ENCODE assay signal across 26 cellular contexts in the genomic region with DNA sequence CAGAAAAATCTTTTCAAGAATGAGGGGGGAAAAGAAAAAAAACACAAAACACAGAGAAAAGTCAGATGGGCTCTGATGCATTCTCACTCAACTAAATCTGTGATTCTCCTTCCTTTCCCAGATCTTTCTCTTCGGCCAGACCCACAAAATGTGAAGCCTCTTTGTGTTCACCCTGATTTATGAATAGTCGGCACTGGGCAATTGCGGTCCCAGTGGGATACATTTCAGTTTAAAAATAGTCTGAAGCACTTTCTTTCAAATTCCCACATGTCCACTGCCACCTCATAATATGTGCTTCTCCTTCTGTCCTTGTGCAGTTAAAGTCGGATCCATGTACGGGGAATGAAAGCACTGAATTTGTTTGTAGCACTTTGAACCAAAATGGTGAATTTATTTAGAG.
DNase-seq lines count a peak whose midpoint lies in the region; ATAC-seq and TF ChIP-seq lines count a peak whose summit lies in the region.
"Had no signal": no experiment of that assay in that cellular context is flagged by ENCODE, and none has a peak within 500 bp of the region (broad histone marks: within the 10 kb centered on the region; RNA-seq: fewer than 3 reads in every experiment).

No MANE protein-coding gene starts in this region.

- no peak overlapping the region for H2BK5ac ChIP-seq in IMR-90 (ENCODE audit: low read depth, low read length, poor library complexity, severe bottlenecking)

- no TSS peak for BruUV-seq in IMR-90 (replicated peaks; lab: Mats Ljungman, UMichigan)
- no TSS peak for BruUV-seq in mammary epithelial cell (replicated peaks; lab: Mats Ljungman, UMichigan)

- peaks cover 30% of the 10 kb centered on the region for H3K9me3 ChIP-seq in BLaER1
- H3K9me3 ChIP-seq in IMR-90 (ENCODE audit: control insufficient read depth, insufficient read depth, low read length), result no peaks in the 10 kb centered on the region
- no peaks in the 10 kb centered on the region for H3K9me3 ChIP-seq in mammary epithelial cell (replicated peaks; ENCODE audit: insufficient read depth, low read length)
- H3K9me3 ChIP-seq in mesodermal cell (ENCODE audit: control insufficient read depth, low read length), result no peaks in the 10 kb centered on the region
- H3K9me3 ChIP-seq: body of pancreas, colonic mucosa, neutrophil had no signal

- peak overlapping the region; percentile 50 for H4K91ac ChIP-seq in IMR-90 (ENCODE audit: insufficient read depth, low read depth, low read length)

- peak overlapping the region; percentile 75 for H3K4me2 ChIP-seq in BLaER1
- no peak overlapping the region; the same call in 1 of the 2 replicates for H3K4me2 ChIP-seq in IMR-90 (ENCODE audit: low read depth, low read length)
- no peak overlapping the region for H3K4me2 ChIP-seq in mammary epithelial cell (ENCODE audit: insufficient read depth, low read depth, low read length)

- no peak for TF ChIP-seq POLR2A in IMR-90 (IDR thresholded peaks at IDR 0.05; ENCODE audit: low read depth, low read length)

- TF ChIP-seq RAD21 in IMR-90 (IDR thresholded peaks at IDR 0.05; ENCODE audit: low read length), result no peak

- no peaks in the 10 kb centered on the region for H3K27me3 Mint-ChIP-seq in activated T-helper 1 cell treated with anti-CD3 and anti-CD28 coated beads, Interleukin-12 subunit alpha, Interleukin-12 subunit beta, Interleukin-2, Interleukin-4 antibody, amounts not matched to agents 30 ng/mL and 10 ng/mL and 1 ng/mL, durations not matched to agents 14 hours and 24 hours and 36 hours (ENCODE audit: insufficient read depth)
- H3K27me3 Mint-ChIP-seq: activated naive CD8-positive, alpha-beta T cell treated with anti-CD3 and anti-CD28 coated beads, Interleukin-2, amount 10 ng/mL, durations not matched to agents 7 days and 5 days; effector memory CD8-positive, alpha-beta T cell; stimulated activated naive B cell treated with anti-CD40 and anti-IgM and Interleukin-4, amounts not matched to agents 10 μg/mL and 1 μg/mL and 100 μg/mL, for 72 hours had no signal

- no peak overlapping the region for H3K4me3 Mint-ChIP-seq in activated T-helper 1 cell treated with anti-CD3 and anti-CD28 coated beads, Interleukin-12 subunit alpha, Interleukin-12 subunit beta, Interleukin-2, Interleukin-4 antibody, amounts not matched to agents 30 ng/mL and 10 ng/mL and 1 ng/mL, durations not matched to agents 14 hours and 24 hours and 36 hours
- H3K4me3 Mint-ChIP-seq: activated naive CD8-positive, alpha-beta T cell treated with anti-CD3 and anti-CD28 coated beads, Interleukin-2, amount 10 ng/mL, durations not matched to agents 7 days and 5 days; effector memory CD8-positive, alpha-beta T cell; mesothelial cell of epicardium; stimulated activated naive B cell treated with anti-CD40 and anti-IgM and Interleukin-4, amounts not matched to agents 10 μg/mL and 1 μg/mL and 100 μg/mL, for 72 hours had no signal

- H4K5ac ChIP-seq in IMR-90 (ENCODE audit: low read depth, low read length), result no peak overlapping the region; the same call in 1 of the 2 replicates

- H3K27ac ChIP-seq in BLaER1 (peak overlapping the region; percentile 55; the same call in 1 of the 2 replicates), IMR-90 (ENCODE audit: insufficient read depth, low read length) (no peak overlapping the region), mammary epithelial cell (ENCODE audit: insufficient read depth, low read depth, low read length) (peak overlapping the region; percentile 77), mesodermal cell (ENCODE audit: low read depth, low read length, severe bottlenecking) (peak overlapping the region; percentile 95)
- H3K27ac ChIP-seq: body of pancreas, neutrophil, VCaP had no signal

- H2AFZ ChIP-seq in IMR-90 (replicated peaks; ENCODE audit: low read length, poor library complexity) (no peak overlapping the region), mammary epithelial cell (ENCODE audit: low read depth, low read length) (no peak overlapping the region)

- H3K18ac ChIP-seq in IMR-90 (ENCODE audit: low read depth, low read length), result peak overlapping the region; percentile 46

- POLR2A ChIA-PET in IMR-90 (lab: Charles Lee; ENCODE audit: unreplicated experiment), result no interaction called here

- TF ChIP-seq CTCF in IMR-90 (conservative IDR thresholded peaks at IDR 0.05; ENCODE audit: low read depth, low read length) (no peak), mammary epithelial cell (conservative IDR thresholded peaks at IDR 0.05 in 1 of 2, IDR thresholded peaks at IDR 0.05 in 1 of 2; ENCODE audit: extremely low read depth in 1 of 2, insufficient read depth in 1 of 2, low read depth in 1 of 2, low read length in 2 of 2) (no peak)

- H3K9me3 Mint-ChIP-seq in activated T-helper 1 cell treated with anti-CD3 and anti-CD28 coated beads, Interleukin-12 subunit alpha, Interleukin-12 subunit beta, Interleukin-2, Interleukin-4 antibody, amounts not matched to agents 30 ng/mL and 10 ng/mL and 1 ng/mL, durations not matched to agents 14 hours and 24 hours and 36 hours, result peaks cover 22% of the 10 kb centered on the region

- dilution Hi-C loops in IMR-90 (cut with HindIII; ENCODE audit: low sequenced_read_pairs, unreplicated experiment) (no loop called here), mammary epithelial cell (cut with HindIII; ENCODE audit: low sequenced_read_pairs) (no loop called here)

- H3K23ac ChIP-seq in IMR-90 (ENCODE audit: low read depth, low read length), result no peak overlapping the region

- H2AK5ac ChIP-seq in IMR-90 (ENCODE audit: low read depth, low read length), result no peak overlapping the region

- no peak overlapping the region; the same call in 1 of the 2 replicates for H3K4me3 ChIP-seq in BLaER1
- H3K4me3 ChIP-seq in IMR-90 (ENCODE audit: insufficient read depth, low read depth, low read length), result no peak overlapping the region
- H3K4me3 ChIP-seq in mammary epithelial cell (replicated peaks in 1 of 3; ENCODE audit: insufficient read depth in 1 of 3, low read depth in 2 of 3, low read length in 3 of 3), result no peak overlapping the region
- H3K4me3 ChIP-seq in mesodermal cell (ENCODE audit: extremely low read depth, insufficient read depth, low read length, poor library complexity, severe bottlenecking), result no peak overlapping the region
- H3K4me3 ChIP-seq: body of pancreas, colonic mucosa, skin epidermis had no signal

- H3K56ac ChIP-seq in IMR-90 (ENCODE audit: extremely low read depth, insufficient read depth, low read length), result no peak overlapping the region

- H3K4me1 Mint-ChIP-seq in activated T-helper 1 cell treated with anti-CD3 and anti-CD28 coated beads, Interleukin-12 subunit alpha, Interleukin-12 subunit beta, Interleukin-2, Interleukin-4 antibody, amounts not matched to agents 30 ng/mL and 10 ng/mL and 1 ng/mL, durations not matched to agents 14 hours and 24 hours and 36 hours (ENCODE audit: low read depth), result no peaks in the 10 kb centered on the region
- H3K4me1 Mint-ChIP-seq: activated naive CD8-positive, alpha-beta T cell treated with anti-CD3 and anti-CD28 coated beads, Interleukin-2, amount 10 ng/mL, durations not matched to agents 7 days and 5 days; stimulated activated naive B cell treated with anti-CD40 and anti-IgM and Interleukin-4, amounts not matched to agents 10 μg/mL and 1 μg/mL and 100 μg/mL, for 72 hours had no signal

- DNase-seq in IMR-90, result no peak
- no peak for DNase-seq in mammary epithelial cell
- DNase-seq in NCI-H345 (lab: John Stamatoyannopoulos, UW), result no peak
- DNase-seq in activated T-helper 1 cell treated with anti-CD3 and anti-CD28 coated beads, Interleukin-12 subunit alpha, Interleukin-12 subunit beta, Interleukin-2, Interleukin-4 antibody, amounts not matched to agents 30 ng/mL and 10 ng/mL and 1 ng/mL, durations not matched to agents 14 hours and 24 hours and 36 hours (ENCODE audit: low spot score), result no peak
- no peak for DNase-seq in NCI-H1092 treated with DMSO at 0.1 percent for 48 hours (lab: John Stamatoyannopoulos, UW)
- DNase-seq in stimulated activated CD4-positive, alpha-beta T cell treated with anti-CD3 and anti-CD28 coated beads, Interleukin-12 subunit alpha, Interleukin-12 subunit beta, amount 100 ng/mL, for 4 hours, result no peak
- DNase-seq: activated CD4-positive, alpha-beta T cell treated with anti-CD3 and anti-CD28 coated beads, Interleukin-2, amount 50 U/mL, for 1 hour; activated effector memory CD4-positive, alpha-beta T cell treated with Interleukin-2 at 50 U/mL for 16 hours; activated naive CD8-positive, alpha-beta T cell treated with anti-CD3 and anti-CD28 coated beads, Interleukin-2, amount 10 ng/mL, durations not matched to agents 7 days and 5 days; body of pancreas; effector memory CD8-positive, alpha-beta T cell; KG1; NCI-H187 treated with DMSO at 0.1 percent for 48 hours; NCI-H2227 treated with DMSO at 0.1 percent for 48 hours; OCI-M1; SIG-M5; stimulated activated CD4-positive, alpha-beta T cell treated with anti-CD3 and anti-CD28 coated beads, Interleukin-2, amount 100 ng/mL, for 48 hours; stimulated activated naive B cell treated with anti-CD40 and anti-IgM and Interleukin-4, amounts not matched to agents 10 μg/mL and 1 μg/mL and 100 μg/mL, for 72 hours; T-helper 2 cell had no signal

- H3K27me3 ChIP-seq in BLaER1 (no peaks in the 10 kb centered on the region), IMR-90 (ENCODE audit: control insufficient read depth, insufficient read depth, low read length) (no peaks in the 10 kb centered on the region), mammary epithelial cell (ENCODE audit: insufficient read depth, low read length) (no peaks in the 10 kb centered on the region)
- H3K27me3 ChIP-seq: body of pancreas, colonic mucosa, neutrophil had no signal

- intact Hi-C loops in IMR-90 (cut with micrococcal nuclease) (loop anchor here (5.0 kb wide), 1 partner anchor 59 kb away; no protein-coding TSS in a partner anchor), mammary epithelial cell (cut with micrococcal nuclease) (no loop called here)
- intact Hi-C loops in activated T-helper 1 cell treated with anti-CD3 and anti-CD28 coated beads, Interleukin-12 subunit alpha, Interleukin-12 subunit beta, Interleukin-2, Interleukin-4 antibody, amounts not matched to agents 30 ng/mL and 10 ng/mL and 1 ng/mL, durations not matched to agents 14 hours and 24 hours and 36 hours (cut with micrococcal nuclease), result no loop called here

- in situ Hi-C loops in IMR-90 (cut with MboI; ENCODE audit: low sequenced_read_pairs) (no loop called here), mammary epithelial cell (cut with MboI; ENCODE audit: low sequenced_read_pairs in 2 of 2) (no loop called here)

- no peaks in the 10 kb centered on the region for H3K36me3 Mint-ChIP-seq in activated T-helper 1 cell treated with anti-CD3 and anti-CD28 coated beads, Interleukin-12 subunit alpha, Interleukin-12 subunit beta, Interleukin-2, Interleukin-4 antibody, amounts not matched to agents 30 ng/mL and 10 ng/mL and 1 ng/mL, durations not matched to agents 14 hours and 24 hours and 36 hours (ENCODE audit: low read depth)
- H3K36me3 Mint-ChIP-seq: activated naive CD8-positive, alpha-beta T cell treated with anti-CD3 and anti-CD28 coated beads, Interleukin-2, amount 10 ng/mL, durations not matched to agents 7 days and 5 days; stimulated activated naive B cell treated with anti-CD40 and anti-IgM and Interleukin-4, amounts not matched to agents 10 μg/mL and 1 μg/mL and 100 μg/mL, for 72 hours had no signal

- H3K4ac ChIP-seq in IMR-90 (ENCODE audit: low read depth, low read length), result peak overlapping the region; percentile 42

- H2BK120ac ChIP-seq in IMR-90 (ENCODE audit: low read depth, low read length), result peak overlapping the region; percentile 30

- 0 out of 3 replicates have a peak overlapping the region, but pooled peaks have one; percentile 54 for H2BK15ac ChIP-seq in IMR-90 (ENCODE audit: low read depth, low read length)

- no peaks in the 10 kb centered on the region for H3K36me3 ChIP-seq in BLaER1
- H3K36me3 ChIP-seq in IMR-90 (ENCODE audit: control insufficient read depth, insufficient read depth, low read length), result no peaks in the 10 kb centered on the region
- H3K36me3 ChIP-seq in mammary epithelial cell (ENCODE audit: insufficient read depth, low read length), result no peaks in the 10 kb centered on the region
- H3K36me3 ChIP-seq in mesodermal cell (ENCODE audit: control insufficient read depth, insufficient read depth, low read length), result no peaks in the 10 kb centered on the region
- H3K36me3 ChIP-seq: colonic mucosa, neutrophil had no signal

- H4K20me1 ChIP-seq in BLaER1 (no peaks in the 10 kb centered on the region), IMR-90 (ENCODE audit: insufficient read depth, low read length) (no peaks in the 10 kb centered on the region), mammary epithelial cell (ENCODE audit: insufficient read depth, low read length) (no peaks in the 10 kb centered on the region)

- peak overlapping the region; percentile 44 for H2BK20ac ChIP-seq in IMR-90 (ENCODE audit: low read depth, low read length)

- no peak overlapping the region for H3K27ac Mint-ChIP-seq in activated T-helper 1 cell treated with anti-CD3 and anti-CD28 coated beads, Interleukin-12 subunit alpha, Interleukin-12 subunit beta, Interleukin-2, Interleukin-4 antibody, amounts not matched to agents 30 ng/mL and 10 ng/mL and 1 ng/mL, durations not matched to agents 14 hours and 24 hours and 36 hours
- H3K27ac Mint-ChIP-seq: activated naive CD8-positive, alpha-beta T cell treated with anti-CD3 and anti-CD28 coated beads, Interleukin-2, amount 10 ng/mL, durations not matched to agents 7 days and 5 days; effector memory CD8-positive, alpha-beta T cell; mesothelial cell of epicardium; stimulated activated naive B cell treated with anti-CD40 and anti-IgM and Interleukin-4, amounts not matched to agents 10 μg/mL and 1 μg/mL and 100 μg/mL, for 72 hours had no signal

- CTCF ChIA-PET in IMR-90 (lab: Yijun Ruan, JAX) (no interaction called here), mammary epithelial cell (lab: Charles Lee; ENCODE audit: low non-redundant PET) (no interaction called here)

- no CpG with 5 or more reads among the region's 5 CpGs for WGBS in IMR-90 (ENCODE audit: extremely low coverage in 2 of 2, insufficient read length in 1 of 2), 2 experiments
- 95% methylated on average over 5 of the region's 5 CpGs for WGBS in mammary epithelial cell (ENCODE audit: low coverage, missing lambda C conversion rate)
- WGBS in mesodermal cell (ENCODE audit: insufficient coverage in 2 of 2), 2 experiments, result 48 to 58% methylated on average over 3 of the region's 5 CpGs

- no peak overlapping the region for H2AK9ac ChIP-seq in IMR-90 (replicated peaks; ENCODE audit: low read depth, low read length, poor library complexity)

- peaks cover 36% of the 10 kb centered on the region for H3K4me1 ChIP-seq in BLaER1
- H3K4me1 ChIP-seq in IMR-90 (ENCODE audit: control insufficient read depth, insufficient read depth, low read length), result peaks cover 16% of the 10 kb centered on the region
- H3K4me1 ChIP-seq in mammary epithelial cell (ENCODE audit: insufficient read depth, low read length), result peaks cover 33% of the 10 kb centered on the region
- H3K4me1 ChIP-seq in mesodermal cell (ENCODE audit: control insufficient read depth, insufficient read depth, low read length, poor library complexity, severe bottlenecking), result peaks cover 28% of the 10 kb centered on the region
- H3K4me1 ChIP-seq: body of pancreas had no signal

- H4K8ac ChIP-seq in IMR-90 (ENCODE audit: low read depth in 2 of 2, low read length in 2 of 2), result no peak overlapping the region

- no peak for ATAC-seq in IMR-90 (ENCODE audit: low read depth)
- ATAC-seq: body of pancreas; effector memory CD8-positive, alpha-beta T cell; stimulated activated naive B cell treated with anti-CD40 and anti-IgM and Interleukin-4, amounts not matched to agents 10 μg/mL and 1 μg/mL and 100 μg/mL, for 72 hours had no signal

- H3K79me2 ChIP-seq in mammary epithelial cell (ENCODE audit: insufficient read depth, low read length), result no peaks in the 10 kb centered on the region

- H3K9me1 ChIP-seq in IMR-90 (ENCODE audit: insufficient read depth, low read length), result peaks cover 3% of the 10 kb centered on the region; the same call in 1 of the 2 replicates

- no peak overlapping the region for H3K14ac ChIP-seq in IMR-90 (replicated peaks; ENCODE audit: low read depth, low read length)

- peak overlapping the region; percentile 61 for H3K9ac ChIP-seq in BLaER1
- no peak overlapping the region for H3K9ac ChIP-seq in IMR-90 (ENCODE audit: low read depth, low read length)
- no peak overlapping the region for H3K9ac ChIP-seq in mammary epithelial cell (ENCODE audit: insufficient read depth, low read length)

- H3K79me1 ChIP-seq in IMR-90 (ENCODE audit: low read depth in 1 of 2, low read length in 2 of 2), result no peaks in the 10 kb centered on the region
